8 cellular contexts compared by ENCODE assay signal in genomic region chr6:158561247-158561884, GRCh38. TPM values are rescaled to one million over a fixed set of nuclear protein-coding genes. Genes with fewer than 3 reads are reported as not detected.
DNase-seq lines count a peak whose midpoint lies in the region; ATAC-seq and TF ChIP-seq lines count a peak whose summit lies in the region.

No MANE protein-coding gene starts in this region.

- H3K36me3 ChIP-seq in HAP-1 (replicated peaks): no peaks in the 10 kb centered on the region; the same call in 1 of the 2 replicates
- H3K36me3 ChIP-seq in skeletal muscle tissue (ENCODE audit: control insufficient read depth in 3 of 3, insufficient read depth in 3 of 3, low read length in 3 of 3): no peaks in the 10 kb centered on the region

- H3K4me3 ChIP-seq in HAP-1: peak overlapping the region; percentile 77
- H3K4me3 ChIP-seq in right cardiac atrium (ENCODE audit: low read length): peak overlapping the region; percentile 95
- peak overlapping the region; percentile 83 to 91 (median 91) for H3K4me3 ChIP-seq in skeletal muscle tissue (ENCODE audit: low read length in 3 of 3)

- peak overlapping the region; percentile 92 for H3K4me3 Mint-ChIP-seq in WTC11

- H3K9me3 Mint-ChIP-seq in WTC11: no peaks in the 10 kb centered on the region

- H3K4me1 ChIP-seq in HAP-1 (peaks cover 11% of the 10 kb centered on the region), right cardiac atrium (ENCODE audit: control insufficient read depth, insufficient read depth, low read length) (peaks cover 6% of the 10 kb centered on the region), skeletal muscle tissue (ENCODE audit: control insufficient read depth in 3 of 3, insufficient read depth in 3 of 3, low read length in 3 of 3) (peaks cover 13 to 31% (median 26%) of the 10 kb centered on the region in 3 donors)

- peaks cover 31% of the 10 kb centered on the region for H3K4me1 Mint-ChIP-seq in WTC11

- POLR2A ChIA-PET in WTC11 (lab: Charles Lee): no interaction called here

- H3K36me3 Mint-ChIP-seq in WTC11: no peaks in the 10 kb centered on the region

- CTCF ChIA-PET in WTC11 (lab: Charles Lee): interaction anchor here (4.5 kb wide), 1 partner anchor 42 kb away, joined by 16 read pairs; no protein-coding TSS in a partner anchor

- ATAC-seq in WTC11 (no peak), right cardiac atrium (no peak)

- peak overlapping the region; percentile 55 for H3K27ac Mint-ChIP-seq in WTC11

- in situ Hi-C loops in HAP-1 (cut with MboI; ENCODE audit: low sequenced_read_pairs): no loop called here

- intact Hi-C loops in right cardiac atrium (cut with DNase I): no loop called here

- H3K27me3 ChIP-seq in HAP-1 (ENCODE audit: low read depth) (no peaks in the 10 kb centered on the region), right cardiac atrium (ENCODE audit: control insufficient read depth, insufficient read depth) (no peaks in the 10 kb centered on the region), skeletal muscle tissue (ENCODE audit: control insufficient read depth in 3 of 3, insufficient read depth in 3 of 3, low read length in 3 of 3) (peaks cover 0 to under 1% (median 0%) of the 10 kb centered on the region in 3 donors)

- H3K27me3 Mint-ChIP-seq in WTC11 (ENCODE audit: low read depth): no peaks in the 10 kb centered on the region

- DNase-seq in HAP-1 (ENCODE audit: low spot score in 2 of 2) (no peak), WTC11 (ENCODE audit: low spot score) (no peak), right cardiac atrium (no peak), DMS 273 treated with DMSO at 0.1 percent for 48 hours (lab: John Stamatoyannopoulos, UW) (no peak), T-helper 9 cell (no peak), SW 1271 (lab: John Stamatoyannopoulos, UW) (no peak)
- no peak for DNase-seq in activated CD4-positive, alpha-beta T cell treated with anti-CD3 and anti-CD28 coated beads, Interleukin-2, amount 50 U/mL, for 48 hours

- no peak overlapping the region for H3K27ac ChIP-seq in right cardiac atrium (ENCODE audit: low read length)
- H3K27ac ChIP-seq in skeletal muscle tissue (ENCODE audit: low read depth, low read length): no peak overlapping the region

- WGBS in right cardiac atrium: 73% methylated on average over 14 of the region's 14 CpGs

- H3K9me3 ChIP-seq in HAP-1 (no peaks in the 10 kb centered on the region), right cardiac atrium (ENCODE audit: control insufficient read depth, low read length) (no peaks in the 10 kb centered on the region), skeletal muscle tissue (ENCODE audit: control insufficient read depth in 3 of 3, low read length in 3 of 3) (no peaks in the 10 kb centered on the region)

- peak overlapping the region; percentile 73 to 85 (median 76) for H3K9ac ChIP-seq in skeletal muscle tissue (ENCODE audit: low read depth in 1 of 3, low read length in 3 of 3)

- no peak for TF ChIP-seq CTCF in WTC11 (IDR thresholded peaks at IDR 0.05)

TF ChIP-seq in WTC11, 78 proteins besides CTCF, POLR2A, EP300 and RAD21:
- TF ChIP-seq NFYB (CRISPR knock-in tag; conservative IDR thresholded peaks at IDR 0.05; ENCODE audit: low read depth) (no peak), ZNF532 (CRISPR knock-in tag; IDR thresholded peaks at IDR 0.05; ENCODE audit: borderline replicate concordance) (no peak)

RNA-seq across cellular contexts. Expression of gene TMEM181, which starts 1.5 kb away (rescaled TPM):
- total RNA-seq in WTC11 (2021) (18.8 to 22.1 TPM (median 21.2 TPM) in 3 replicates), right cardiac atrium (10 to 100 TPM; 16.0 to 24.5 (median 18.7) TPM), skeletal muscle tissue (17.2 TPM)
- polyA plus RNA-seq in right cardiac atrium: 7.4 TPM
